In genomic region chr22:30228509-30229359, GRCh38 we compare ENCODE assay signal across 13 cellular contexts. TPM values are rescaled to one million over a fixed set of nuclear protein-coding genes. Genes with fewer than 3 reads are reported as not detected.
A peak's percentile ranks its signal among the peaks of the same experiment; 100 is the strongest.
DNase-seq lines count a peak whose midpoint lies in the region; ATAC-seq and TF ChIP-seq lines count a peak whose summit lies in the region.
"Had no signal": no experiment of that assay in that cellular context is flagged by ENCODE, and none has a peak within 500 bp of the region (broad histone marks: within the 10 kb centered on the region; RNA-seq: fewer than 3 reads in every experiment).

No MANE protein-coding gene starts in this region.

- H3K36me3 ChIP-seq in Panc1 (ENCODE audit: control insufficient read depth, insufficient read depth, low read length) = no peaks in the 10 kb centered on the region
- H3K36me3 ChIP-seq: right lobe of liver, transverse colon had no signal

- TF ChIP-seq CTCF in Panc1 (IDR thresholded peaks at IDR 0.05) = no peak
- TF ChIP-seq CTCF in foreskin keratinocyte (conservative IDR thresholded peaks at IDR 0.05) = no peak

- CTCF ChIA-PET in Panc1 (lab: Charles Lee) = interaction anchor here (0.6 kb wide), 1 partner anchor 22 kb away, joined by 3 read pairs; no protein-coding TSS in a partner anchor

- H3K27ac ChIP-seq in Panc1 (ENCODE audit: low read length) = peak overlapping the region; percentile 89
- no peak overlapping the region for H3K27ac ChIP-seq in foreskin keratinocyte
- H3K27ac ChIP-seq: right lobe of liver, transverse colon had no signal

- no peak overlapping the region for H3K4me3 ChIP-seq in Panc1 (ENCODE audit: low read depth in 2 of 2, low read length in 2 of 2)
- H3K4me3 ChIP-seq: right lobe of liver, transverse colon had no signal

- in situ Hi-C loops in Panc1 (cut with HindIII; ENCODE audit: low pct_unique_long_range_greater_than_20kb, low sequenced_read_pairs) = no loop called here

- POLR2A ChIA-PET in Panc1 (lab: Charles Lee) = no interaction called here

- H3K27me3 ChIP-seq in Panc1 (ENCODE audit: control insufficient read depth, insufficient read depth, low read length) (no peaks in the 10 kb centered on the region), foreskin keratinocyte (no peaks in the 10 kb centered on the region)
- H3K27me3 ChIP-seq: right lobe of liver, transverse colon had no signal

- ATAC-seq in Panc1 (peak; percentile 78), foreskin keratinocyte (peak; percentile 80)
- ATAC-seq in stimulated activated naive CD8-positive, alpha-beta T cell treated with anti-CD3 and anti-CD28 coated beads, Interleukin-15, amount 100 ng/mL, for 72 hours = peak; percentile 10
- ATAC-seq: effector memory CD8-positive, alpha-beta T cell had no signal

- H3K4me1 Mint-ChIP-seq in activated T-cell treated with anti-CD3 and anti-CD28 coated beads, Interleukin-2, amount 50 U/mL, for 24 hours (ENCODE audit: low read depth) = peaks cover 21% of the 10 kb centered on the region
- H3K4me1 Mint-ChIP-seq in stimulated activated naive CD8-positive, alpha-beta T cell treated with anti-CD3 and anti-CD28 coated beads, Interleukin-15, amount 100 ng/mL, for 72 hours = peaks cover 55% of the 10 kb centered on the region

- no peaks in the 10 kb centered on the region for H3K9me3 Mint-ChIP-seq in activated T-cell treated with anti-CD3 and anti-CD28 coated beads, Interleukin-2, amount 50 U/mL, for 24 hours
- H3K9me3 Mint-ChIP-seq in stimulated activated naive CD8-positive, alpha-beta T cell treated with anti-CD3 and anti-CD28 coated beads, Interleukin-15, amount 100 ng/mL, for 72 hours = no peaks in the 10 kb centered on the region
- H3K9me3 Mint-ChIP-seq: effector memory CD8-positive, alpha-beta T cell had no signal

- no TSS peak for BruUV-seq in Panc1 (replicated peaks; lab: Mats Ljungman, UMichigan)

- H3K4me3 Mint-ChIP-seq in activated T-cell treated with anti-CD3 and anti-CD28 coated beads, Interleukin-2, amount 50 U/mL, for 24 hours = no peak overlapping the region
- H3K4me3 Mint-ChIP-seq in stimulated activated naive CD8-positive, alpha-beta T cell treated with anti-CD3 and anti-CD28 coated beads, Interleukin-15, amount 100 ng/mL, for 72 hours = no peak overlapping the region
- H3K4me3 Mint-ChIP-seq: effector memory CD8-positive, alpha-beta T cell had no signal

- H3K27ac Mint-ChIP-seq in activated T-cell treated with anti-CD3 and anti-CD28 coated beads, Interleukin-2, amount 50 U/mL, for 24 hours = peak overlapping the region; percentile 50
- no peak overlapping the region for H3K27ac Mint-ChIP-seq in stimulated activated naive CD8-positive, alpha-beta T cell treated with anti-CD3 and anti-CD28 coated beads, Interleukin-15, amount 100 ng/mL, for 72 hours

- no peak for DNase-seq in activated T-cell treated with anti-CD3 and anti-CD28 coated beads, Interleukin-2, amount 50 U/mL, for 24 hours
- no peak for DNase-seq in activated T-cell treated with anti-CD3 and anti-CD28 coated beads, Interleukin-2, amount 50 U/mL, for 48 hours
- DNase-seq in Panc1 (ENCODE audit: low read depth, low spot score) = no peak
- peak; percentile 92 to 96 for DNase-seq in foreskin keratinocyte
- DNase-seq in stimulated activated naive CD8-positive, alpha-beta T cell treated with anti-CD3 and anti-CD28 coated beads, Interleukin-15, amount 100 ng/mL, for 72 hours = no peak
- DNase-seq in HT-29 (ENCODE audit: low spot score) = no peak
- no peak for DNase-seq in NCI-H2227 treated with DMSO at 0.1 percent for 48 hours (lab: John Stamatoyannopoulos, UW)
- no peak for DNase-seq in mucosa of gallbladder (ENCODE audit: low spot score)
- DNase-seq: effector memory CD8-positive, alpha-beta T cell; hippocampal formation; NCI-H1694; right lobe of liver; transverse colon had no signal

- no peaks in the 10 kb centered on the region for H3K27me3 Mint-ChIP-seq in activated T-cell treated with anti-CD3 and anti-CD28 coated beads, Interleukin-2, amount 50 U/mL, for 24 hours
- no peaks in the 10 kb centered on the region for H3K27me3 Mint-ChIP-seq in stimulated activated naive CD8-positive, alpha-beta T cell treated with anti-CD3 and anti-CD28 coated beads, Interleukin-15, amount 100 ng/mL, for 72 hours
- H3K27me3 Mint-ChIP-seq: effector memory CD8-positive, alpha-beta T cell had no signal

- intact Hi-C loops in Panc1 (cut with micrococcal nuclease; ENCODE audit: unreplicated experiment) = no loop called here

- H3K9me3 ChIP-seq in Panc1 (ENCODE audit: control insufficient read depth, insufficient read depth, low read depth, low read length) = no peaks in the 10 kb centered on the region
- H3K9me3 ChIP-seq: right lobe of liver, transverse colon had no signal

- H3K4me1 ChIP-seq in Panc1 (ENCODE audit: control insufficient read depth, insufficient read depth, low read length) = peaks cover 42% of the 10 kb centered on the region
- H3K4me1 ChIP-seq in foreskin keratinocyte = peaks cover 23% of the 10 kb centered on the region
- H3K4me1 ChIP-seq: right lobe of liver, transverse colon had no signal

- H3K36me3 Mint-ChIP-seq in activated T-cell treated with anti-CD3 and anti-CD28 coated beads, Interleukin-2, amount 50 U/mL, for 24 hours (ENCODE audit: low read depth) = no peaks in the 10 kb centered on the region

RNA-seq across cellular contexts. Expression of gene LIF, which starts 17.8 kb away (rescaled TPM):
- total RNA-seq in Panc1 (2021; ENCODE audit: unreplicated experiment) = 34.4 TPM
- 40.7 TPM for polyA plus RNA-seq in Panc1 (2012; ENCODE audit: insufficient read length)
- 0.17 and 0.25 TPM in 2 replicates for total RNA-seq in foreskin keratinocyte
- 0.18 and 0.19 TPM in 2 replicates for polyA plus RNA-seq in foreskin keratinocyte
- total RNA-seq in HT-29 (2014; rRNA removed; shearing (Covaris generic)) = 48.5 and 50.2 TPM in 2 replicates
- total RNA-seq in mucosa of gallbladder = 17.8 TPM

RNA-seq across cellular contexts. Expression of gene OSM, which starts 37.9 kb away (rescaled TPM):
- total RNA-seq in Panc1 (2021; ENCODE audit: unreplicated experiment) (not detected), foreskin keratinocyte (not detected in 2 replicates), mucosa of gallbladder (4.7 TPM)
- polyA plus RNA-seq in Panc1 (2012; ENCODE audit: insufficient read length) = not detected
- polyA plus RNA-seq in foreskin keratinocyte = not detected in 2 replicates
- not detected in 2 replicates for total RNA-seq in HT-29 (2014; rRNA removed; shearing (Covaris generic))
- total RNA-seq: transverse colon had no signal

Comparison
In these comparisons a context has a peak if more than half of its experiments do, and no peak if none do; other contexts are left out.
1. DNase-seq: peak in foreskin keratinocyte (2 of 2); none in activated T-cell treated with anti-CD3 and anti-CD28 coated beads, Interleukin-2, amount 50 U/mL, for 24 hours (single experiment), activated T-cell treated with anti-CD3 and anti-CD28 coated beads, Interleukin-2, amount 50 U/mL, for 48 hours (0 of 2), Panc1 (single experiment), stimulated activated naive CD8-positive, alpha-beta T cell treated with anti-CD3 and anti-CD28 coated beads, Interleukin-15, amount 100 ng/mL, for 72 hours (0 of 2), HT-29 (single experiment), NCI-H2227 treated with DMSO at 0.1 percent for 48 hours (single experiment) and mucosa of gallbladder (single experiment).
2. ATAC-seq: peak in every context shown above with its lines; median percentile 80 in foreskin keratinocyte; 78 in Panc1; 10 in stimulated activated naive CD8-positive, alpha-beta T cell treated with anti-CD3 and anti-CD28 coated beads, Interleukin-15, amount 100 ng/mL, for 72 hours.
3. RNA of gene LIF, which starts 17.8 kb away (total RNA-seq): 48.5 to 50.2 TPM in HT-29, 34.4 TPM in Panc1 (single experiment) and 17.8 TPM in mucosa of gallbladder (single experiment); 0.17 to 0.25 TPM in foreskin keratinocyte; every median in the first group is over 10 times any median in the second.